ENCODE assay signal across 1 cellular context in genomic region chr20:8399963-8400362, GRCh38.
A peak's percentile ranks its signal among the peaks of the same experiment; 100 is the strongest.
TF ChIP-seq lines count a peak whose summit lies in the region.

No MANE protein-coding gene starts in this region.

TF ChIP-seq in GM12878, 131 proteins besides CTCF, POLR2A, EP300 and RAD21 (continued from another document and continues in another):
- TF ChIP-seq USF1 (IDR thresholded peaks at IDR 0.05; ENCODE audit: borderline replicate concordance, extremely low read length, insufficient read depth, low read depth, low read length) (no peak), TARDBP (IDR thresholded peaks at IDR 0.05; ENCODE audit: borderline replicate concordance) (no peak), CBFB (IDR thresholded peaks at IDR 0.05; ENCODE audit: low read depth) (peak; percentile 39; the same call in 1 of the 2 replicates), CHD2 (IDR thresholded peaks at IDR 0.05; ENCODE audit: borderline replicate concordance, low read depth, low read length) (peak; percentile 70; the same call in 1 of the 2 replicates), HSF1 (IDR thresholded peaks at IDR 0.05; ENCODE audit: low read depth, low read length) (no peak), CREB1 (IDR thresholded peaks at IDR 0.05; ENCODE audit: low read depth) (no peak), BHLHE40 (IDR thresholded peaks at IDR 0.05; ENCODE audit: borderline replicate concordance in 1 of 2, low read depth in 2 of 2, low read length in 1 of 2) (peak; percentile 46 to 67; a peak in 2 of 4 replicates), IRF5 (IDR thresholded peaks at IDR 0.05; ENCODE audit: borderline replicate concordance) (no peak), ELK1 (IDR thresholded peaks at IDR 0.05; ENCODE audit: low read depth, low read length) (no peak), FOXM1 (IDR thresholded peaks at IDR 0.05; ENCODE audit: low read depth, low read length) (peak; percentile 81; the same call in 1 of the 2 replicates), DPF2 (IDR thresholded peaks at IDR 0.05) (peak; percentile 99), SPI1 (IDR thresholded peaks at IDR 0.05; ENCODE audit: borderline replicate concordance, insufficient read depth, low read depth, low read length) (peak; percentile 98), MLLT1 (IDR thresholded peaks at IDR 0.05) (0 out of 2 replicates have a peak, but pooled peaks have one; percentile 15), RELA (IDR thresholded peaks at IDR 0.05; ENCODE audit: borderline replicate concordance, partially characterized antibody) (peak; percentile 91), MTA3 (IDR thresholded peaks at IDR 0.05; ENCODE audit: borderline replicate concordance, low read length) (peak; percentile 80; the same call in 1 of the 2 replicates), BCLAF1 (IDR thresholded peaks at IDR 0.05) (no peak), ZNF217 (IDR thresholded peaks at IDR 0.05) (peak; percentile 96), ZSCAN29 (IDR thresholded peaks at IDR 0.05) (no peak), SMAD1 (IDR thresholded peaks at IDR 0.05; ENCODE audit: low read depth, partially characterized antibody) (peak; percentile 78), ZNF622 (IDR thresholded peaks at IDR 0.05) (no peak), RELB (IDR thresholded peaks at IDR 0.05; ENCODE audit: low read depth) (peak; percentile 99), PKNOX1 (IDR thresholded peaks at IDR 0.05) (peak; percentile 76), E2F4 (IDR thresholded peaks at IDR 0.05; ENCODE audit: low read depth, low read length) (no peak), ASH2L (IDR thresholded peaks at IDR 0.05; ENCODE audit: borderline replicate concordance, low read depth) (no peak), TAF1 (IDR thresholded peaks at IDR 0.05; ENCODE audit: borderline replicate concordance, low read depth, low read length) (no peak), CEBPZ (IDR thresholded peaks at IDR 0.05; ENCODE audit: low read depth, low read length) (no peak), NR2F1 (conservative IDR thresholded peaks at IDR 0.05) (peak; percentile 90), SUPT20H (IDR thresholded peaks at IDR 0.05; ENCODE audit: borderline replicate concordance, control insufficient read depth, low read depth, low read length) (no peak), FOS (IDR thresholded peaks at IDR 0.05; ENCODE audit: borderline replicate concordance, extremely low read depth, insufficient read length) (no peak), IRF4 (IDR thresholded peaks at IDR 0.05; ENCODE audit: low read depth, low read length) (peak; percentile 92), TCF7 (IDR thresholded peaks at IDR 0.05; ENCODE audit: borderline replicate concordance) (no peak), ZNF207 (IDR thresholded peaks at IDR 0.05; ENCODE audit: borderline replicate concordance) (0 out of 2 replicates have a peak, but pooled peaks have one; percentile 68), ESRRA (IDR thresholded peaks at IDR 0.05; ENCODE audit: low read length) (no peak), PRDM15 (CRISPR knock-in tag; IDR thresholded peaks at IDR 0.05) (no peak), RAD51 (IDR thresholded peaks at IDR 0.05) (peak; percentile 41; the same call in 1 of the 2 replicates), HCFC1 (IDR thresholded peaks at IDR 0.05; ENCODE audit: low read length) (no peak), HDAC2 (IDR thresholded peaks at IDR 0.05) (no peak), POU2F2 (IDR thresholded peaks at IDR 0.05; ENCODE audit: borderline replicate concordance, low read depth, low read length) (peak; percentile 58; the same call in 1 of the 3 replicates)
